Comparison of ENCODE assay signal across 8 cellular contexts in genomic region chr21:25561668-25562641, GRCh38. TPM values are rescaled to one million over a fixed set of nuclear protein-coding genes. Genes with fewer than 3 reads are reported as not detected.
DNase-seq lines count a peak whose midpoint lies in the region; ATAC-seq, FAIRE-seq and TF ChIP-seq lines count a peak whose summit lies in the region.

No MANE protein-coding gene starts in this region.

- peaks cover 39% of the 10 kb centered on the region for H3K4me1 Mint-ChIP-seq in memory B cell

- peak; percentile 42 for ATAC-seq in GM21737 (IDR thresholded peaks at IDR 0.05; ENCODE audit: unreplicated experiment)
- peak; percentile 72 for ATAC-seq in memory B cell (ENCODE audit: low read depth)

- DNase-seq in Daoy (ENCODE audit: low read depth) (peak; percentile 89), Kasumi-1 (lab: John Stamatoyannopoulos, UW) (peak; percentile 81 to 86), dermis blood vessel endothelial cell (peak; percentile 81), memory B cell (ENCODE audit: low spot score in 2 of 2) (peak; percentile 54 to 55), D721Med (ENCODE audit: insufficient read length, low spot score) (no peak)
- peak; percentile 86 to 87 for DNase-seq in activated CD4-positive, alpha-beta T cell treated with anti-CD3 and anti-CD28 coated beads for 4 hours
- peak; percentile 72 for DNase-seq in stimulated activated CD8-positive, alpha-beta memory T cell treated with anti-CD3 and anti-CD28 coated beads, Interleukin-15, amount 100 ng/mL, for 24 hours (ENCODE audit: low read depth)

- peak overlapping the region; percentile 96 for H3K4me3 Mint-ChIP-seq in memory B cell

- H3K27ac Mint-ChIP-seq in memory B cell = peak overlapping the region; percentile 87

- no peaks in the 10 kb centered on the region for H3K27me3 Mint-ChIP-seq in memory B cell

- H3K36me3 Mint-ChIP-seq in memory B cell = peaks cover 1% of the 10 kb centered on the region

- FAIRE-seq in D721Med (lab: Jason Lieb, UNC) = no peak

- no peaks in the 10 kb centered on the region for H3K9me3 Mint-ChIP-seq in memory B cell

- no peak for TF ChIP-seq CTCF in D721Med (IDR thresholded peaks at IDR 0.05; ENCODE audit: insufficient read depth, missing control alignments)

RNA-seq across cellular contexts. Expression of gene MRPL39, which starts 45.3 kb away (rescaled TPM):
- total RNA-seq in Daoy (2014; rRNA removed; shearing (Covaris generic)) = 92.2 and 119 TPM in 2 replicates
- total RNA-seq in dermis blood vessel endothelial cell = 32.7 and 39.8 TPM in 2 replicates
